Comparison of ENCODE assay signal across 8 cellular contexts in genomic region chr14:34555583-34556496, GRCh38. TPM values are rescaled to one million over a fixed set of nuclear protein-coding genes. Genes with fewer than 3 reads are reported as not detected.
DNase-seq lines count a peak whose midpoint lies in the region; ATAC-seq and TF ChIP-seq lines count a peak whose summit lies in the region.
"Not testable (repeated sequence)": the region's sequence is repeated elsewhere in the genome, so short reads cannot be mapped to it uniquely, and the experiment has no call there.

No MANE protein-coding gene starts in this region.

- not testable (repeated sequence) for H3K27me3 Mint-ChIP-seq in activated T-cell treated with anti-CD3 and anti-CD28 coated beads, Interleukin-2, amount 50 U/mL, for 4 hours (ENCODE audit: low read depth); stimulated activated naive B cell treated with anti-CD40 and anti-IgM and Interleukin-4, amounts not matched to agents 10 μg/mL and 1 μg/mL and 100 μg/mL, for 72 hours

- H3K36me3 Mint-ChIP-seq in activated T-cell treated with anti-CD3 and anti-CD28 coated beads, Interleukin-2, amount 50 U/mL, for 4 hours (ENCODE audit: insufficient read depth); stimulated activated naive B cell treated with anti-CD40 and anti-IgM and Interleukin-4, amounts not matched to agents 10 μg/mL and 1 μg/mL and 100 μg/mL, for 72 hours: not testable (repeated sequence)

- H3K4me1 Mint-ChIP-seq in activated T-cell treated with anti-CD3 and anti-CD28 coated beads, Interleukin-2, amount 50 U/mL, for 4 hours (ENCODE audit: low read depth) = peaks cover 15% of the 10 kb centered on the region
- peaks cover 10 to 11% of the 10 kb centered on the region in 2 donors for H3K4me1 Mint-ChIP-seq in stimulated activated naive B cell treated with anti-CD40 and anti-IgM and Interleukin-4, amounts not matched to agents 10 μg/mL and 1 μg/mL and 100 μg/mL, for 72 hours

- DNase-seq in activated T-cell treated with anti-CD3 and anti-CD28 coated beads, Interleukin-2, amount 50 U/mL, for 4 hours; left ventricle myocardium superior; stimulated activated naive B cell treated with anti-CD40 and anti-IgM and Interleukin-4, amounts not matched to agents 10 μg/mL and 1 μg/mL and 100 μg/mL, for 72 hours: not testable (repeated sequence)

- peaks cover 12% of the 10 kb centered on the region for H3K9me3 Mint-ChIP-seq in activated T-cell treated with anti-CD3 and anti-CD28 coated beads, Interleukin-2, amount 50 U/mL, for 4 hours
- not testable (repeated sequence) for H3K9me3 Mint-ChIP-seq in stimulated activated naive B cell treated with anti-CD40 and anti-IgM and Interleukin-4, amounts not matched to agents 10 μg/mL and 1 μg/mL and 100 μg/mL, for 72 hours

- H3K4me3 Mint-ChIP-seq in activated T-cell treated with anti-CD3 and anti-CD28 coated beads, Interleukin-2, amount 50 U/mL, for 4 hours; stimulated activated naive B cell treated with anti-CD40 and anti-IgM and Interleukin-4, amounts not matched to agents 10 μg/mL and 1 μg/mL and 100 μg/mL, for 72 hours: not testable (repeated sequence)

- peak; percentile 69 for ATAC-seq in GM18505 (IDR thresholded peaks at IDR 0.05; ENCODE audit: unreplicated experiment)
- ATAC-seq in GM19395 (IDR thresholded peaks at IDR 0.05; ENCODE audit: unreplicated experiment) = peak; percentile 79
- ATAC-seq in GM21825 (IDR thresholded peaks at IDR 0.05; ENCODE audit: unreplicated experiment) = peak; percentile 67
- peak; percentile 63 for ATAC-seq in HG03039 (IDR thresholded peaks at IDR 0.05; ENCODE audit: unreplicated experiment)
- ATAC-seq in HG03520 (IDR thresholded peaks at IDR 0.05; ENCODE audit: unreplicated experiment) = peak; percentile 75
- ATAC-seq in activated T-cell treated with anti-CD3 and anti-CD28 coated beads, Interleukin-2, amount 50 U/mL, for 4 hours = peak; percentile 72 to 73
- peak; percentile 87 for ATAC-seq in left ventricle myocardium superior
- peak; percentile 74 to 81 for ATAC-seq in stimulated activated naive B cell treated with anti-CD40 and anti-IgM and Interleukin-4, amounts not matched to agents 10 μg/mL and 1 μg/mL and 100 μg/mL, for 72 hours (replicated peaks)

- not testable (repeated sequence) for H3K27ac Mint-ChIP-seq in stimulated activated naive B cell treated with anti-CD40 and anti-IgM and Interleukin-4, amounts not matched to agents 10 μg/mL and 1 μg/mL and 100 μg/mL, for 72 hours

- intact Hi-C loops in left ventricle myocardium superior (cut with micrococcal nuclease) = not testable (repeated sequence)

- TF ChIP-seq POLR2A in GM18505 (IDR thresholded peaks at IDR 0.05; ENCODE audit: borderline replicate concordance, extremely low read depth, insufficient read depth, insufficient read length) = not testable (repeated sequence)

RNA-seq across cellular contexts. Expression of gene EAPP, which starts 16.3 kb away (rescaled TPM):
- 10 to 100 TPM; 34.8 to 38.9 (median 35.7) TPM for total RNA-seq in activated T-cell treated with anti-CD3 and anti-CD28 coated beads, Interleukin-2, amount 50 U/mL, for 4 hours
- 19.3 TPM for total RNA-seq in left ventricle myocardium superior
